ENCODE assay signal across 10 cellular contexts in the genomic region with DNA sequence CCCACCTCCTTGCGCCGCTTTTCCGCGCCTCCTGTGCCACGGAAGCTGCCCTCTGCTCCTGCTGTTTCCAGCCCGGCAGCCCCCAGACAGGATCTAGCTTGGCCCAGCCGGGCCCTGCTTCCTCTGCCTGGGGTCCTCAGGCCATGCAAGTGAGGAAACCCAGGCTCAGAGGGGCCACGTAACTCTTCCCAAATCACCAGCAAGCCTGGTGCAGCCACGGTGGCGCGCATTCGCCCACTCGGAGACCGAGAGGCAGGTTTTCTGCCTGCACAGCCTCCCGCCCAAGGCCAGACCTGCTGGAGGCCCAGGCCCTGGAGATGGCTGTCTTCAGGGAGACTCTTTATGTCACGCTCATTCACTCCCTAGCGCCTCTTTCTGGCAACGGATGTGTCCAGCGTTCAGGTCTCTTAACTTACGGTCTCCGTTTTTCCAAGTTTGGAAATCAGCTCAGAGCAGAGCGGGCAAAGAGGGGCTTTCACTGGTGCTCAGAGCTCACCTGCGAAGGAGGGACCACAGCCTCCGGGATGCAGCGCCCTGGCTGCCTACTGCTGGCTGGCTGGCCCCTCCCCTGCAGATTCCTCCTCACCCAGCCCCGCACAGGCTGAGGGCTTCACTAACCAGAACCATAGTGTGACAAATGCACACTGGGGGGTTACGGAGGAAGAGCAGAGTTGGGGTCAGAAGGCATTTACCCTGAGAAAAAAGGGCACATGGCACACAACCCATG. TPM values are rescaled to one million over a fixed set of nuclear protein-coding genes. Genes with fewer than 3 reads are reported as not detected.
DNase-seq lines count a peak whose midpoint lies in the region; ATAC-seq lines count a peak whose summit lies in the region.
"Had no signal": no experiment of that assay in that cellular context is flagged by ENCODE, and none has a peak within 500 bp of the region (broad histone marks: within the 10 kb centered on the region; RNA-seq: fewer than 3 reads in every experiment).

No MANE protein-coding gene starts in this region.

- H3K4me1 ChIP-seq in GM23248 (ENCODE audit: insufficient read depth) (peaks cover 6% of the 10 kb centered on the region; the same call in 1 of the 2 replicates), rectal smooth muscle tissue (ENCODE audit: control insufficient read depth, insufficient read depth, low read length) (peaks cover 5% of the 10 kb centered on the region)

- H3K9me2 ChIP-seq in GM23248 (ENCODE audit: insufficient read depth), result no peaks in the 10 kb centered on the region

- peak; percentile 26 for DNase-seq in GM23248
- peak; percentile 16 for DNase-seq in astrocyte of the hippocampus (ENCODE audit: low read depth, low spot score)
- peak; percentile 47 for DNase-seq in iPS-NIHi11 (ENCODE audit: low spot score)
- no peak for DNase-seq in stimulated activated CD8-positive, alpha-beta memory T cell treated with anti-CD3 and anti-CD28 coated beads, Interleukin-4, amount 100 ng/mL, for 48 hours
- DNase-seq in GM19240 (ENCODE audit: insufficient read length, low spot score), result no peak
- DNase-seq: effector CD4-positive, alpha-beta T cell; midbrain had no signal

- in situ Hi-C loops in GM23248 (cut with MboI), result no loop called here

- ATAC-seq in HG03135 (IDR thresholded peaks at IDR 0.05; ENCODE audit: unreplicated experiment), result no peak
- ATAC-seq in HG03460 (IDR thresholded peaks at IDR 0.05; ENCODE audit: unreplicated experiment), result no peak

- H3K4me3 ChIP-seq in GM23248 (peak overlapping the region; percentile 59), rectal smooth muscle tissue (ENCODE audit: low read length) (peak overlapping the region; percentile 49)

- no peaks in the 10 kb centered on the region for H4K20me1 ChIP-seq in GM23248 (ENCODE audit: insufficient read depth)

- WGBS in GM23248 (ENCODE audit: low coverage in 1 of 2, low lambda C conversion rate in 2 of 2, missing lambda C conversion rate in 2 of 2), 2 experiments, result 5 to 7% methylated on average over 23 to 25 of the region's 27 CpGs

- peaks cover 29% of the 10 kb centered on the region for H3K27me3 ChIP-seq in GM23248 (replicated peaks; ENCODE audit: insufficient read depth)
- H3K27me3 ChIP-seq in rectal smooth muscle tissue (ENCODE audit: control insufficient read depth, insufficient read depth, low read length), result peaks cover 15% of the 10 kb centered on the region

- no peaks in the 10 kb centered on the region for H3K79me2 ChIP-seq in GM23248 (ENCODE audit: insufficient read depth)

- no peak overlapping the region for H3K9ac ChIP-seq in GM23248
- no peak overlapping the region for H3K9ac ChIP-seq in rectal smooth muscle tissue (ENCODE audit: low read length)

- H2AFZ ChIP-seq in GM23248, result no peak overlapping the region

- H3K36me3 ChIP-seq in GM23248 (ENCODE audit: low read depth), result no peaks in the 10 kb centered on the region
- H3K36me3 ChIP-seq in rectal smooth muscle tissue (ENCODE audit: control insufficient read depth, insufficient read depth, low read length), result no peaks in the 10 kb centered on the region

- no peaks in the 10 kb centered on the region for H3K9me3 ChIP-seq in GM23248 (ENCODE audit: low read depth)

- H3F3A ChIP-seq in GM23248 (ENCODE audit: insufficient read depth), result no peaks in the 10 kb centered on the region

- H3K4me2 ChIP-seq in GM23248 (ENCODE audit: unreplicated experiment), result peak overlapping the region; percentile 22

- H3K27ac ChIP-seq in GM23248 (no peak overlapping the region), rectal smooth muscle tissue (ENCODE audit: low read depth, low read length) (no peak overlapping the region)

RNA-seq across cellular contexts. Expression of gene CEP170B, which starts 20.6 kb away (rescaled TPM):
- total RNA-seq in GM23248 (2014; rRNA removed; shearing (Covaris generic)), result 23.3 and 24.5 TPM in 2 replicates
- 2.5 and 2.7 TPM in 2 replicates for polyA plus RNA-seq in GM23248 (2016; fragmentation: Nextera tagmentation; extraction: Ambion mirVana)

RNA-seq across cellular contexts. Expression of gene ZBTB42, which starts 43.6 kb away (rescaled TPM):
- 2.4 and 6.2 TPM in 2 replicates for total RNA-seq in GM23248 (2014; rRNA removed; shearing (Covaris generic))
- polyA plus RNA-seq in GM23248 (2016; fragmentation: Nextera tagmentation; extraction: Ambion mirVana), result 0.56 and 0.75 TPM in 2 replicates

RNA-seq across cellular contexts. Expression of gene AKT1, which starts 48.9 kb away (rescaled TPM):
- 154 and 164 TPM in 2 replicates for total RNA-seq in GM23248 (2014; rRNA removed; shearing (Covaris generic))
- polyA plus RNA-seq in GM23248 (2016; fragmentation: Nextera tagmentation; extraction: Ambion mirVana), result 16.9 and 17.9 TPM in 2 replicates

Comparison
In these comparisons a context has a peak if more than half of its experiments do, and no peak if none do; other contexts are left out.
1. DNase-seq: peak in GM23248 (single experiment), astrocyte of the hippocampus (single experiment) and iPS-NIHi11 (single experiment); none in stimulated activated CD8-positive, alpha-beta memory T cell treated with anti-CD3 and anti-CD28 coated beads, Interleukin-4, amount 100 ng/mL, for 48 hours (single experiment) and GM19240 (single experiment).